ENCODE assay signal across 19 cellular contexts in genomic region chr19:1014161-1015060, GRCh38. TPM values are rescaled to one million over a fixed set of nuclear protein-coding genes. Genes with fewer than 3 reads are reported as not detected.
A peak's percentile ranks its signal among the peaks of the same experiment; 100 is the strongest.
DNase-seq lines count a peak whose midpoint lies in the region; ATAC-seq, FAIRE-seq and TF ChIP-seq lines count a peak whose summit lies in the region.
"Had no signal": no experiment of that assay in that cellular context is flagged by ENCODE, and none has a peak within 500 bp of the region (broad histone marks: within the 10 kb centered on the region; RNA-seq: fewer than 3 reads in every experiment).

No MANE protein-coding gene starts in this region.

- H3K56ac ChIP-seq in H1 (replicated peaks; ENCODE audit: insufficient read length, low read depth, low read length) = no peak overlapping the region

- H3K4ac ChIP-seq in H1 (replicated peaks; ENCODE audit: insufficient read length, low read depth, low read length) = no peak overlapping the region

- H2BK12ac ChIP-seq in H1 (ENCODE audit: low read depth, low read length) = no peak overlapping the region

- H2BK120ac ChIP-seq in H1 (replicated peaks; ENCODE audit: low read depth, low read length) = no peak overlapping the region

- H3K4me1 Mint-ChIP-seq in stimulated activated naive B cell treated with anti-CD40 and anti-IgM and Interleukin-4, amounts not matched to agents 10 μg/mL and 1 μg/mL and 100 μg/mL, for 72 hours = peaks cover 22 to 37% of the 10 kb centered on the region in 2 donors

- H3K9me3 Mint-ChIP-seq in stimulated activated naive B cell treated with anti-CD40 and anti-IgM and Interleukin-4, amounts not matched to agents 10 μg/mL and 1 μg/mL and 100 μg/mL, for 72 hours = no peaks in the 10 kb centered on the region
- H3K9me3 Mint-ChIP-seq: CD14-positive monocyte had no signal

- peak overlapping the region; percentile 22; the same call in 1 of the 2 replicates for H4K8ac ChIP-seq in H1 (ENCODE audit: extremely low read depth, insufficient read depth, low read length)

- no peak overlapping the region for H2AFZ ChIP-seq in H1 (ENCODE audit: low read length)
- H2AFZ ChIP-seq: PC-9 had no signal

- no peak overlapping the region for H4K5ac ChIP-seq in H1 (ENCODE audit: insufficient read length, low read depth, low read length)

- H3K27me3 ChIP-seq in H1 (replicated peaks in 1 of 4; ENCODE audit: control insufficient read depth in 3 of 4, extremely low read depth in 1 of 4, insufficient read depth in 3 of 4, low read length in 3 of 4) = no peaks in the 10 kb centered on the region
- H3K27me3 ChIP-seq: SJCRH30 had no signal

- no peaks in the 10 kb centered on the region for H3K23me2 ChIP-seq in H1 (ENCODE audit: low read depth, low read length)

- no peak for TF ChIP-seq RAD21 in H1 (IDR thresholded peaks at IDR 0.05 in 1 of 2, conservative IDR thresholded peaks at IDR 0.05 in 1 of 2; ENCODE audit: low read depth in 2 of 2, low read length in 2 of 2)

- H3K79me1 ChIP-seq in H1 (ENCODE audit: low read depth, low read length) = peaks cover 17% of the 10 kb centered on the region

- peaks cover 32 to 46% of the 10 kb centered on the region in 2 experiments for H4K20me1 ChIP-seq in H1 (replicated peaks in 1 of 2; ENCODE audit: control insufficient read depth in 1 of 2, insufficient read depth in 2 of 2, low read length in 2 of 2)

- no peak overlapping the region for H3K4me2 ChIP-seq in H1 (ENCODE audit: insufficient read depth in 1 of 2, low read depth in 2 of 2, low read length in 2 of 2)
- H3K4me2 ChIP-seq: PC-9 had no signal

- H3K9ac ChIP-seq in H1 (replicated peaks in 1 of 4; ENCODE audit: extremely low read depth in 1 of 4, low read depth in 3 of 4, low read length in 3 of 4) = no peak overlapping the region

- peaks cover 17 to 28% of the 10 kb centered on the region in 2 donors for H3K36me3 Mint-ChIP-seq in stimulated activated naive B cell treated with anti-CD40 and anti-IgM and Interleukin-4, amounts not matched to agents 10 μg/mL and 1 μg/mL and 100 μg/mL, for 72 hours

- H3K27me3 Mint-ChIP-seq in stimulated activated naive B cell treated with anti-CD40 and anti-IgM and Interleukin-4, amounts not matched to agents 10 μg/mL and 1 μg/mL and 100 μg/mL, for 72 hours = no peaks in the 10 kb centered on the region

- no peak for FAIRE-seq in H1 (lab: Jason Lieb, UNC)
- FAIRE-seq: HTR-8/SVneo had no signal

- peak overlapping the region; percentile 9 for H3K27ac Mint-ChIP-seq in stimulated activated naive B cell treated with anti-CD40 and anti-IgM and Interleukin-4, amounts not matched to agents 10 μg/mL and 1 μg/mL and 100 μg/mL, for 72 hours

- H2BK20ac ChIP-seq in H1 (ENCODE audit: low read length) = no peak overlapping the region

- no peak overlapping the region for H2AK5ac ChIP-seq in H1 (ENCODE audit: low read depth, low read length)

- peaks cover 0 to 27% (median 19%) of the 10 kb centered on the region in 4 experiments; a peak in 5 of 7 replicates for H3K4me1 ChIP-seq in H1 (replicated peaks in 1 of 4; ENCODE audit: control insufficient read depth in 3 of 4, insufficient read depth in 4 of 4, low read length in 3 of 4)
- H3K4me1 ChIP-seq: SJCRH30 had no signal

- POLR2A ChIA-PET in RWPE1 (lab: Yijun Ruan, JAX; ENCODE audit: low non-redundant PET) = no interaction called here
- POLR2A ChIA-PET in H1 (lab: Charles Lee; ENCODE audit: partially characterized antibody) = interaction anchor here (1.2 to 6.4 kb wide), 7 partner anchors 9 to 71 kb away, joined by 3 to 62 read pairs (median 5); partner anchors contain the start of genes ABCA7 and CNN2

- CTCF ChIA-PET in RWPE1 (lab: Yijun Ruan, JAX) = interaction anchor here (0.8 kb wide), 1 partner anchor 13 kb away, joined by 4 read pairs; no protein-coding TSS in a partner anchor
- CTCF ChIA-PET in H1 (lab: Charles Lee; ENCODE audit: partially characterized antibody) = interaction anchor here (0.6 to 2.3 kb wide), 7 partner anchors 9 to 149 kb away, joined by 3 to 5 read pairs (median 3); partner anchors contain the start of gene WDR18

- TF ChIP-seq EP300 in H1 (IDR thresholded peaks at IDR 0.05; ENCODE audit: borderline replicate concordance in 1 of 2, low read depth in 2 of 2, low read length in 2 of 2) = no peak

- H2BK15ac ChIP-seq in H1 (ENCODE audit: low read length) = no peak overlapping the region

- no peak overlapping the region for H3K23ac ChIP-seq in H1 (ENCODE audit: insufficient read length)

- peaks cover 8 to 47% (median 11%) of the 10 kb centered on the region in 4 experiments; a peak in 6 of 8 replicates for H3K36me3 ChIP-seq in H1 (ENCODE audit: control insufficient read depth in 2 of 4, insufficient read depth in 4 of 4, low read length in 3 of 4)

- TF ChIP-seq CTCF in RWPE1 (conservative IDR thresholded peaks at IDR 0.05; ENCODE audit: low read depth) (no peak), H1 (IDR thresholded peaks at IDR 0.05; ENCODE audit: control extremely low read depth in 1 of 3, insufficient read depth in 1 of 3, low read depth in 1 of 3, low read length in 3 of 3) (no peak)

- H3K4me3 Mint-ChIP-seq in stimulated activated naive B cell treated with anti-CD40 and anti-IgM and Interleukin-4, amounts not matched to agents 10 μg/mL and 1 μg/mL and 100 μg/mL, for 72 hours = no peak overlapping the region
- H3K4me3 Mint-ChIP-seq: CD14-positive monocyte had no signal

- H3K14ac ChIP-seq in H1 (ENCODE audit: insufficient read length) = no peak overlapping the region

- DNase-seq in RWPE1 (ENCODE audit: low spot score) (no peak), H1 (ENCODE audit: low read depth in 1 of 2, low spot score in 2 of 2) (no peak)
- DNase-seq in stimulated activated naive B cell treated with anti-CD40 and anti-IgM and Interleukin-4, amounts not matched to agents 10 μg/mL and 1 μg/mL and 100 μg/mL, for 72 hours = no peak
- DNase-seq: ACHN, DMS79, MM.1S, NCI-H1092, NCI-H1436 treated with DMSO at 0.1 percent for 48 hours, NCI-H2029 treated with DMSO at 0.1 percent for 48 hours, NCI-H2171, NCI-H526, PC-9, SJCRH30 had no signal

- peak overlapping the region; percentile 93 for H3K27ac ChIP-seq in RWPE1
- no peak overlapping the region for H3K27ac ChIP-seq in H1 (ENCODE audit: low read depth, low read length)
- H3K27ac ChIP-seq: PC-9, SJCRH30 had no signal

- no peak overlapping the region for H4K91ac ChIP-seq in H1 (replicated peaks; ENCODE audit: insufficient read length, low read length)

- peaks cover 24 to 64% of the 10 kb centered on the region in 2 experiments; a peak in 3 of 4 replicates for H3K79me2 ChIP-seq in H1 (ENCODE audit: control insufficient read depth in 1 of 2, insufficient read depth in 2 of 2, low read length in 2 of 2)

- no peak overlapping the region for H3K18ac ChIP-seq in H1 (ENCODE audit: extremely low read depth, low read length)

- 92% methylated on average over 46 of the region's 49 CpGs; no CpG with 5 or more reads in 1 of the 2 experiments for WGBS in H1 (ENCODE audit: extremely low coverage in 1 of 2, insufficient coverage in 1 of 2, insufficient read length in 1 of 2, insufficient replicate concordance in 2 of 2, low coverage in 1 of 2, low lambda C conversion rate in 2 of 2, missing lambda C conversion rate in 1 of 2), 2 experiments

- no peak for ATAC-seq in stimulated activated naive B cell treated with anti-CD40 and anti-IgM and Interleukin-4, amounts not matched to agents 10 μg/mL and 1 μg/mL and 100 μg/mL, for 72 hours (replicated peaks)
- ATAC-seq in HG03460 (IDR thresholded peaks at IDR 0.05; ENCODE audit: unreplicated experiment) (no peak), GM21717 (IDR thresholded peaks at IDR 0.05; ENCODE audit: unreplicated experiment) (no peak)

- H3K4me3 ChIP-seq in H1 (ENCODE audit: extremely low read depth in 1 of 4, insufficient read depth in 2 of 4, low read depth in 3 of 4, low read length in 4 of 4) = no peak overlapping the region
- H3K4me3 ChIP-seq: HAP-1, PC-9, SJCRH30 had no signal

- H2BK5ac ChIP-seq in H1 (ENCODE audit: low read depth, low read length) = no peak overlapping the region

- H3K9me3 ChIP-seq in H1 (ENCODE audit: insufficient read depth in 2 of 2, low read depth in 1 of 2, low read length in 1 of 2) = no peaks in the 10 kb centered on the region
- H3K9me3 ChIP-seq: HAP-1, SJCRH30 had no signal

- no peak for TF ChIP-seq POLR2A in H1 (IDR thresholded peaks at IDR 0.05; ENCODE audit: control extremely low read depth in 1 of 2, low read depth in 2 of 2, low read length in 2 of 2)

RNA-seq across cellular contexts. Expression of gene TMEM259, which starts 6.5 kb away (rescaled TPM):
- 140 and 142 TPM in 2 replicates for total RNA-seq in H1 (2021; fragmentation: NEBNext Ultra II Directional; extraction: Animal tissue kit (Norgen Biotek cat#: 25700))
- 243 and 343 TPM in 2 replicates for polyA plus RNA-seq in H1 (2011; rRNA removed)
- 180 TPM for polyA plus RNA-seq in H1 (2011; cell fraction: cytosol; rRNA removed)
- 1,170 TPM for polyA plus RNA-seq in H1 (2011; cell fraction: nucleus; rRNA removed)
- 46.9 to 137 TPM (median 125 TPM) in 4 replicates for polyA plus RNA-seq in H1 (2012, experiment 1 of 2)
- polyA plus RNA-seq in H1 (2012, experiment 2 of 2) = 87.4 TPM
- 171 TPM for polyA plus RNA-seq in H1 (2013, experiment 1 of 2)
- polyA plus RNA-seq in H1 (2013, experiment 2 of 2) = 163 TPM
- 45.5 and 54.1 TPM in 2 replicates for polyA minus RNA-seq in H1 (2011; rRNA and poly(A)+ RNA removed)
- polyA minus RNA-seq in H1 (2011; cell fraction: cytosol; rRNA and poly(A)+ RNA removed) = 55.7 TPM
- polyA minus RNA-seq in H1 (2011; cell fraction: nucleus; rRNA and poly(A)+ RNA removed) = 124 TPM

RNA-seq across cellular contexts. Expression of gene RNU6-2, which starts 6.9 kb away (rescaled TPM):
- total RNA-seq in H1 (2021; fragmentation: NEBNext Ultra II Directional; extraction: Animal tissue kit (Norgen Biotek cat#: 25700)) = not detected in 2 replicates
- not detected in 2 replicates for polyA plus RNA-seq in H1 (2011; rRNA removed)
- not detected for polyA plus RNA-seq in H1 (2011; cell fraction: cytosol; rRNA removed)
- not detected for polyA plus RNA-seq in H1 (2011; cell fraction: nucleus; rRNA removed)
- not detected in 4 replicates for polyA plus RNA-seq in H1 (2012, experiment 1 of 2)
- not detected for polyA plus RNA-seq in H1 (2012, experiment 2 of 2)
- polyA plus RNA-seq in H1 (2013, experiment 1 of 2) = not detected
- polyA plus RNA-seq in H1 (2013, experiment 2 of 2) = not detected
- polyA minus RNA-seq in H1 (2011; rRNA and poly(A)+ RNA removed) = under 0.01 TPM in 1 of 2 replicates, not detected in the other
- not detected for polyA minus RNA-seq in H1 (2011; cell fraction: cytosol; rRNA and poly(A)+ RNA removed)
- not detected for polyA minus RNA-seq in H1 (2011; cell fraction: nucleus; rRNA and poly(A)+ RNA removed)
- total RNA-seq: LHCN-M2, PC-9, SJCRH30 had no signal
- polyA plus RNA-seq: CD14-positive monocyte had no signal

RNA-seq across cellular contexts. Expression of gene CNN2, which starts 12.0 kb away (rescaled TPM):
- total RNA-seq in H1 (2021; fragmentation: NEBNext Ultra II Directional; extraction: Animal tissue kit (Norgen Biotek cat#: 25700)) = 522 and 551 TPM in 2 replicates
- polyA plus RNA-seq in H1 (2011; rRNA removed) = 189 and 349 TPM in 2 replicates
- 238 TPM for polyA plus RNA-seq in H1 (2011; cell fraction: cytosol; rRNA removed)
- polyA plus RNA-seq in H1 (2011; cell fraction: nucleus; rRNA removed) = 235 TPM
- polyA plus RNA-seq in H1 (2012, experiment 1 of 2) = 294 to 464 TPM (median 423 TPM) in 4 replicates
- polyA plus RNA-seq in H1 (2012, experiment 2 of 2) = 443 TPM
- 346 TPM for polyA plus RNA-seq in H1 (2013, experiment 1 of 2)
- polyA plus RNA-seq in H1 (2013, experiment 2 of 2) = 345 TPM
- 314 and 396 TPM in 2 replicates for polyA minus RNA-seq in H1 (2011; rRNA and poly(A)+ RNA removed)
- 453 TPM for polyA minus RNA-seq in H1 (2011; cell fraction: cytosol; rRNA and poly(A)+ RNA removed)
- 127 TPM for polyA minus RNA-seq in H1 (2011; cell fraction: nucleus; rRNA and poly(A)+ RNA removed)

RNA-seq across cellular contexts. Expression of gene GRIN3B, which starts 14.2 kb away (rescaled TPM):
- 0.45 and 0.63 TPM in 2 replicates for total RNA-seq in H1 (2021; fragmentation: NEBNext Ultra II Directional; extraction: Animal tissue kit (Norgen Biotek cat#: 25700))
- 1.0 and 2.0 TPM in 2 replicates for polyA plus RNA-seq in H1 (2011; rRNA removed)
- 1.4 TPM for polyA plus RNA-seq in H1 (2011; cell fraction: cytosol; rRNA removed)
- polyA plus RNA-seq in H1 (2011; cell fraction: nucleus; rRNA removed) = 8.4 TPM
- 0.14 to 1.1 TPM (median 0.78 TPM) in 4 replicates for polyA plus RNA-seq in H1 (2012, experiment 1 of 2)
- polyA plus RNA-seq in H1 (2012, experiment 2 of 2) = 0.13 TPM
- polyA plus RNA-seq in H1 (2013, experiment 1 of 2) = 0.93 TPM
- 0.74 TPM for polyA plus RNA-seq in H1 (2013, experiment 2 of 2)
- polyA minus RNA-seq in H1 (2011; rRNA and poly(A)+ RNA removed) = 0.27 and 0.28 TPM in 2 replicates
- 0.29 TPM for polyA minus RNA-seq in H1 (2011; cell fraction: cytosol; rRNA and poly(A)+ RNA removed)
- 1.1 TPM for polyA minus RNA-seq in H1 (2011; cell fraction: nucleus; rRNA and poly(A)+ RNA removed)
- total RNA-seq: SJCRH30 had no signal

RNA-seq across cellular contexts. Expression of gene ABCA7, which starts 25.5 kb away (rescaled TPM):
- 25.6 and 29.7 TPM in 2 replicates for total RNA-seq in H1 (2021; fragmentation: NEBNext Ultra II Directional; extraction: Animal tissue kit (Norgen Biotek cat#: 25700))
- 10.4 and 17.4 TPM in 2 replicates for polyA plus RNA-seq in H1 (2011; rRNA removed)
- polyA plus RNA-seq in H1 (2011; cell fraction: cytosol; rRNA removed) = 11.0 TPM
- polyA plus RNA-seq in H1 (2011; cell fraction: nucleus; rRNA removed) = 75.8 TPM
- polyA plus RNA-seq in H1 (2012, experiment 1 of 2) = 24.0 to 35.6 TPM (median 26.9 TPM) in 4 replicates
- polyA plus RNA-seq in H1 (2012, experiment 2 of 2) = 20.8 TPM
- polyA plus RNA-seq in H1 (2013, experiment 1 of 2) = 22.9 TPM
- 19.2 TPM for polyA plus RNA-seq in H1 (2013, experiment 2 of 2)
- polyA minus RNA-seq in H1 (2011; rRNA and poly(A)+ RNA removed) = 7.3 and 11.6 TPM in 2 replicates
- polyA minus RNA-seq in H1 (2011; cell fraction: cytosol; rRNA and poly(A)+ RNA removed) = 17.7 TPM
- polyA minus RNA-seq in H1 (2011; cell fraction: nucleus; rRNA and poly(A)+ RNA removed) = 32.0 TPM
